In genomic region chr6:40978687-40979289, GRCh38 we compare ENCODE assay signal across 1 cellular context.
TF ChIP-seq lines count a peak whose summit lies in the region.

No MANE protein-coding gene starts in this region.

TF ChIP-seq in H1, 55 proteins besides CTCF, POLR2A, EP300 and RAD21 (continued from another document):
- TF ChIP-seq KDM4A (IDR thresholded peaks at IDR 0.05; ENCODE audit: low read depth, low read length, severe bottlenecking) = no peak
- TF ChIP-seq SP4 (IDR thresholded peaks at IDR 0.05; ENCODE audit: low read length) = no peak
- no peak for TF ChIP-seq HDAC6 (IDR thresholded peaks at IDR 0.05; ENCODE audit: low read depth, low read length)
- no peak for TF ChIP-seq HDAC2 (IDR thresholded peaks at IDR 0.05; ENCODE audit: borderline replicate concordance in 1 of 2, low read depth in 2 of 2, low read length in 2 of 2)
- TF ChIP-seq JUN (IDR thresholded peaks at IDR 0.05; ENCODE audit: low read depth, low read length) = no peak
- TF ChIP-seq SIN3A (conservative IDR thresholded peaks at IDR 0.05 in 1 of 2, IDR thresholded peaks at IDR 0.05 in 1 of 2; ENCODE audit: low read depth in 1 of 2, low read length in 2 of 2) = no peak
- TF ChIP-seq ATF3 (IDR thresholded peaks at IDR 0.05; ENCODE audit: insufficient read depth, low read depth, low read length) = no peak
- TF ChIP-seq, protein P1, sequence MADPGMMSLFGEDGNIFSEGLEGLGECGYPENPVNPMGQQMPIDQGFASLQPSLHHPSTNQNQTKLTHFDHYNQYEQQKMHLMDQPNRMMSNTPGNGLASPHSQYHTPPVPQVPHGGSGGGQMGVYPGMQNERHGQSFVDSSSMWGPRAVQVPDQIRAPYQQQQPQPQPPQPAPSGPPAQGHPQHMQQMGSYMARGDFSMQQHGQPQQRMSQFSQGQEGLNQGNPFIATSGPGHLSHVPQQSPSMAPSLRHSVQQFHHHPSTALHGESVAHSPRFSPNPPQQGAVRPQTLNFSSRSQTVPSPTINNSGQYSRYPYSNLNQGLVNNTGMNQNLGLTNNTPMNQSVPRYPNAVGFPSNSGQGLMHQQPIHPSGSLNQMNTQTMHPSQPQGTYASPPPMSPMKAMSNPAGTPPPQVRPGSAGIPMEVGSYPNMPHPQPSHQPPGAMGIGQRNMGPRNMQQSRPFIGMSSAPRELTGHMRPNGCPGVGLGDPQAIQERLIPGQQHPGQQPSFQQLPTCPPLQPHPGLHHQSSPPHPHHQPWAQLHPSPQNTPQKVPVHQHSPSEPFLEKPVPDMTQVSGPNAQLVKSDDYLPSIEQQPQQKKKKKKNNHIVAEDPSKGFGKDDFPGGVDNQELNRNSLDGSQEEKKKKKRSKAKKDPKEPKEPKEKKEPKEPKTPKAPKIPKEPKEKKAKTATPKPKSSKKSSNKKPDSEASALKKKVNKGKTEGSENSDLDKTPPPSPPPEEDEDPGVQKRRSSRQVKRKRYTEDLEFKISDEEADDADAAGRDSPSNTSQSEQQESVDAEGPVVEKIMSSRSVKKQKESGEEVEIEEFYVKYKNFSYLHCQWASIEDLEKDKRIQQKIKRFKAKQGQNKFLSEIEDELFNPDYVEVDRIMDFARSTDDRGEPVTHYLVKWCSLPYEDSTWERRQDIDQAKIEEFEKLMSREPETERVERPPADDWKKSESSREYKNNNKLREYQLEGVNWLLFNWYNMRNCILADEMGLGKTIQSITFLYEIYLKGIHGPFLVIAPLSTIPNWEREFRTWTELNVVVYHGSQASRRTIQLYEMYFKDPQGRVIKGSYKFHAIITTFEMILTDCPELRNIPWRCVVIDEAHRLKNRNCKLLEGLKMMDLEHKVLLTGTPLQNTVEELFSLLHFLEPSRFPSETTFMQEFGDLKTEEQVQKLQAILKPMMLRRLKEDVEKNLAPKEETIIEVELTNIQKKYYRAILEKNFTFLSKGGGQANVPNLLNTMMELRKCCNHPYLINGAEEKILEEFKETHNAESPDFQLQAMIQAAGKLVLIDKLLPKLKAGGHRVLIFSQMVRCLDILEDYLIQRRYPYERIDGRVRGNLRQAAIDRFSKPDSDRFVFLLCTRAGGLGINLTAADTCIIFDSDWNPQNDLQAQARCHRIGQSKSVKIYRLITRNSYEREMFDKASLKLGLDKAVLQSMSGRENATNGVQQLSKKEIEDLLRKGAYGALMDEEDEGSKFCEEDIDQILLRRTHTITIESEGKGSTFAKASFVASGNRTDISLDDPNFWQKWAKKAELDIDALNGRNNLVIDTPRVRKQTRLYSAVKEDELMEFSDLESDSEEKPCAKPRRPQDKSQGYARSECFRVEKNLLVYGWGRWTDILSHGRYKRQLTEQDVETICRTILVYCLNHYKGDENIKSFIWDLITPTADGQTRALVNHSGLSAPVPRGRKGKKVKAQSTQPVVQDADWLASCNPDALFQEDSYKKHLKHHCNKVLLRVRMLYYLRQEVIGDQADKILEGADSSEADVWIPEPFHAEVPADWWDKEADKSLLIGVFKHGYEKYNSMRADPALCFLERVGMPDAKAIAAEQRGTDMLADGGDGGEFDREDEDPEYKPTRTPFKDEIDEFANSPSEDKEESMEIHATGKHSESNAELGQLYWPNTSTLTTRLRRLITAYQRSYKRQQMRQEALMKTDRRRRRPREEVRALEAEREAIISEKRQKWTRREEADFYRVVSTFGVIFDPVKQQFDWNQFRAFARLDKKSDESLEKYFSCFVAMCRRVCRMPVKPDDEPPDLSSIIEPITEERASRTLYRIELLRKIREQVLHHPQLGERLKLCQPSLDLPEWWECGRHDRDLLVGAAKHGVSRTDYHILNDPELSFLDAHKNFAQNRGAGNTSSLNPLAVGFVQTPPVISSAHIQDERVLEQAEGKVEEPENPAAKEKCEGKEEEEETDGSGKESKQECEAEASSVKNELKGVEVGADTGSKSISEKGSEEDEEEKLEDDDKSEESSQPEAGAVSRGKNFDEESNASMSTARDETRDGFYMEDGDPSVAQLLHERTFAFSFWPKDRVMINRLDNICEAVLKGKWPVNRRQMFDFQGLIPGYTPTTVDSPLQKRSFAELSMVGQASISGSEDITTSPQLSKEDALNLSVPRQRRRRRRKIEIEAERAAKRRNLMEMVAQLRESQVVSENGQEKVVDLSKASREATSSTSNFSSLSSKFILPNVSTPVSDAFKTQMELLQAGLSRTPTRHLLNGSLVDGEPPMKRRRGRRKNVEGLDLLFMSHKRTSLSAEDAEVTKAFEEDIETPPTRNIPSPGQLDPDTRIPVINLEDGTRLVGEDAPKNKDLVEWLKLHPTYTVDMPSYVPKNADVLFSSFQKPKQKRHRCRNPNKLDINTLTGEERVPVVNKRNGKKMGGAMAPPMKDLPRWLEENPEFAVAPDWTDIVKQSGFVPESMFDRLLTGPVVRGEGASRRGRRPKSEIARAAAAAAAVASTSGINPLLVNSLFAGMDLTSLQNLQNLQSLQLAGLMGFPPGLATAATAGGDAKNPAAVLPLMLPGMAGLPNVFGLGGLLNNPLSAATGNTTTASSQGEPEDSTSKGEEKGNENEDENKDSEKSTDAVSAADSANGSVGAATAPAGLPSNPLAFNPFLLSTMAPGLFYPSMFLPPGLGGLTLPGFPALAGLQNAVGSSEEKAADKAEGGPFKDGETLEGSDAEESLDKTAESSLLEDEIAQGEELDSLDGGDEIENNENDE (IDR thresholded peaks at IDR 0.05; ENCODE audit: insufficient replicate concordance, low read length) = no peak
- no peak for TF ChIP-seq SP2 (IDR thresholded peaks at IDR 0.05; ENCODE audit: low read length)
- TF ChIP-seq KDM5A (IDR thresholded peaks at IDR 0.05; ENCODE audit: low read length) = no peak
TF ChIP-seq in H1: peak in this region for 0.
